10 cellular contexts compared by ENCODE assay signal in the genomic region with DNA sequence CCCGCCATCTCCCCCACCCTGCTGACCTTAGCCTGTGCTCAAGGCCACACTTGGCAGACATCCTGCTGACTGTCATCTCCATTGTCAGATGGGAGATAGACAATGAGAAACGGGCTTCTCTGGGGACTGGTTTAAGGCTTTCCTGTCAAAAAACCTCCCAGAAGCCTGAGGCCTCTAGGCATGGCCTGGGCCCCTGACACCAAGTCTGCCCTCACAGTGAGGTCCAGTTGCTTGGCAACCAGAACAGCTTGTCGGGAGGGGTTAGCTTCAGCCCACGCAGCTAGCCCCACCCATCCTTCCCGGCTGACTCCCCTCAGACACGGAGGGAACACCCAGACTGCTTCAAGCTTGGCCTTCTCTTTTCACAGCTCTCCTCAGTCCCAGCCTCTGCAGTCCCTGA. TPM values are rescaled to one million over a fixed set of nuclear protein-coding genes. Genes with fewer than 3 reads are reported as not detected.
DNase-seq lines count a peak whose midpoint lies in the region; ATAC-seq and TF ChIP-seq lines count a peak whose summit lies in the region.
"Had no signal": no experiment of that assay in that cellular context is flagged by ENCODE, and none has a peak within 500 bp of the region (broad histone marks: within the 10 kb centered on the region; RNA-seq: fewer than 3 reads in every experiment).

No MANE protein-coding gene starts in this region.

- H3K9ac ChIP-seq in mesenchymal stem cell (ENCODE audit: low read length), result peak overlapping the region; percentile 49

- H3K23ac ChIP-seq in mesenchymal stem cell (ENCODE audit: low read length in 2 of 2), result no peak overlapping the region

- no peak overlapping the region for H3K4me3 ChIP-seq in mesenchymal stem cell (ENCODE audit: insufficient read depth in 1 of 2, low read depth in 1 of 2, low read length in 2 of 2)
- no peak overlapping the region for H3K4me3 ChIP-seq in upper lobe of right lung
- H3K4me3 ChIP-seq: SK-N-MC had no signal

- H3K27me3 Mint-ChIP-seq in CD14-positive monocyte (ENCODE audit: low read depth in 3 of 3), result peaks cover 5 to 12% (median 11%) of the 10 kb centered on the region in 3 donors

- H2BK120ac ChIP-seq in mesenchymal stem cell (ENCODE audit: low read depth, low read length), result no peak overlapping the region

- H3K36me3 ChIP-seq in mesenchymal stem cell (ENCODE audit: control insufficient read depth in 1 of 2, insufficient read depth in 2 of 2, low read depth in 1 of 2, low read length in 2 of 2) (no peaks in the 10 kb centered on the region), upper lobe of right lung (no peaks in the 10 kb centered on the region)

- ATAC-seq in upper lobe of right lung, result peak; percentile 73

- H3K4me1 ChIP-seq in mesenchymal stem cell (ENCODE audit: control insufficient read depth, insufficient read depth, low read depth, low read length) (peaks cover 10% of the 10 kb centered on the region), upper lobe of right lung (no peaks in the 10 kb centered on the region)

- 11% methylated on average over 5 of the region's 6 CpGs for WGBS in mesenchymal stem cell

- no peaks in the 10 kb centered on the region for H3K36me3 Mint-ChIP-seq in CD14-positive monocyte

- H3K27me3 ChIP-seq in mesenchymal stem cell (ENCODE audit: control insufficient read depth in 1 of 2, insufficient read depth in 1 of 2, low read length in 2 of 2) (peaks cover 8 to 31% of the 10 kb centered on the region in 2 experiments), upper lobe of right lung (no peaks in the 10 kb centered on the region)

- H2AK5ac ChIP-seq in mesenchymal stem cell (ENCODE audit: low read length, severe bottlenecking), result no peak overlapping the region

- no peaks in the 10 kb centered on the region for H3K79me1 ChIP-seq in mesenchymal stem cell (replicated peaks; ENCODE audit: low read length, poor library complexity, severe bottlenecking)

- no peak overlapping the region for H3K4me3 Mint-ChIP-seq in CD14-positive monocyte

- peak overlapping the region in 1 of 2 experiments; percentile 84 for H2BK12ac ChIP-seq in mesenchymal stem cell (ENCODE audit: low read length in 2 of 2)

- H2BK15ac ChIP-seq in mesenchymal stem cell (ENCODE audit: low read depth, poor library complexity, severe bottlenecking), result no peak overlapping the region

- no peak overlapping the region for H3K4me2 ChIP-seq in mesenchymal stem cell (ENCODE audit: low read length, poor library complexity, severe bottlenecking)

- H3K18ac ChIP-seq in mesenchymal stem cell (ENCODE audit: low read depth in 1 of 2, low read length in 2 of 2), result peak overlapping the region in 1 of 2 experiments; percentile 25

- no peaks in the 10 kb centered on the region for H3K9me3 Mint-ChIP-seq in CD14-positive monocyte

- no peak overlapping the region for H3K14ac ChIP-seq in mesenchymal stem cell (ENCODE audit: low read length in 2 of 2)

- DNase-seq in NCI-H1417 (lab: John Stamatoyannopoulos, UW) (peak; percentile 30 to 63 (median 57)), NCI-H1417 treated with DMSO at 0.1 percent for 48 hours (lab: John Stamatoyannopoulos, UW) (no peak), ecto neural progenitor cell (ENCODE audit: low spot score) (peak; percentile 68), mesenchymal stem cell (peak; percentile 81), upper lobe of right lung (no peak), SHP77 treated with DMSO at 0.1 percent for 48 hours (lab: John Stamatoyannopoulos, UW) (no peak), CD14-positive monocyte (ENCODE audit: low spot score) (no peak)
- DNase-seq in activated naive CD4-positive, alpha-beta T cell treated with anti-CD3 and anti-CD28 coated beads, Interleukin-2, amount 50 U/mL, for 16 hours, result no peak

- H2BK5ac ChIP-seq in mesenchymal stem cell (ENCODE audit: low read depth, low read length, poor library complexity, severe bottlenecking), result no peak overlapping the region

- peaks cover 2% of the 10 kb centered on the region for H3K4me1 Mint-ChIP-seq in CD14-positive monocyte

- H3K4ac ChIP-seq in mesenchymal stem cell (ENCODE audit: low read depth in 1 of 2, low read length in 2 of 2), result no peak overlapping the region

- no peak overlapping the region for H3K27ac Mint-ChIP-seq in CD14-positive monocyte

- intact Hi-C loops in upper lobe of right lung (cut with DNase I) (no loop called here), CD14-positive monocyte (cut with micrococcal nuclease) (no loop called here)

- TF ChIP-seq CTCF in upper lobe of right lung (IDR thresholded peaks at IDR 0.05), result no peak
- TF ChIP-seq CTCF in CD14-positive monocyte (IDR thresholded peaks at IDR 0.05), result no peak

- H4K8ac ChIP-seq in mesenchymal stem cell (ENCODE audit: low read length), result no peak overlapping the region

- H3K9me3 ChIP-seq in mesenchymal stem cell (ENCODE audit: control insufficient read depth, low read length) (no peaks in the 10 kb centered on the region), upper lobe of right lung (no peaks in the 10 kb centered on the region)

- H4K91ac ChIP-seq in mesenchymal stem cell (ENCODE audit: low read length), result peak overlapping the region; percentile 9

- H3K27ac ChIP-seq in mesenchymal stem cell (ENCODE audit: low read length, poor library complexity, severe bottlenecking) (no peak overlapping the region), upper lobe of right lung (peak overlapping the region; percentile 42)
- H3K27ac ChIP-seq: HL-60, SK-N-MC had no signal

- no peak overlapping the region for H2AFZ ChIP-seq in mesenchymal stem cell (ENCODE audit: low read depth, low read length)

RNA-seq across cellular contexts. Expression of gene PLEKHA6, which starts 11.0 kb away (rescaled TPM):
- 4.0 TPM for polyA plus RNA-seq in mesenchymal stem cell (2013, experiment 1 of 2)
- 4.8 TPM for polyA plus RNA-seq in mesenchymal stem cell (2013, experiment 2 of 2)
- 7.1 TPM for total RNA-seq in upper lobe of right lung
- polyA plus RNA-seq in CD14-positive monocyte, result under 1 TPM in 1 of 2 donors, not detected in 1; 0.08 TPM

Comparison
In these comparisons a context has a peak if more than half of its experiments do, and no peak if none do; other contexts are left out.
1. DNase-seq: peak in NCI-H1417 (3 of 3), ecto neural progenitor cell (single experiment) and mesenchymal stem cell (single experiment); none in NCI-H1417 treated with DMSO at 0.1 percent for 48 hours (single experiment), upper lobe of right lung (single experiment), activated naive CD4-positive, alpha-beta T cell treated with anti-CD3 and anti-CD28 coated beads, Interleukin-2, amount 50 U/mL, for 16 hours (single experiment), SHP77 treated with DMSO at 0.1 percent for 48 hours (single experiment) and CD14-positive monocyte (single experiment).